Comparison of ENCODE assay signal across 25 cellular contexts in genomic region chr7:2425749-2426148, GRCh38. TPM values are rescaled to one million over a fixed set of nuclear protein-coding genes. Genes with fewer than 3 reads are reported as not detected.
"Had no signal": no experiment of that assay in that cellular context is flagged by ENCODE, and none has a peak within 500 bp of the region (broad histone marks: within the 10 kb centered on the region; RNA-seq: fewer than 3 reads in every experiment).

No MANE protein-coding gene starts in this region.

- H3K4me3 ChIP-seq: colonic mucosa, left lung, ovary, psoas muscle, suprapubic skin, upper lobe of left lung had no signal

- H3K27ac ChIP-seq: brain microvascular endothelial cell, colonic mucosa, left lung, ovary, psoas muscle, suprapubic skin, upper lobe of left lung had no signal

- H3K27ac Mint-ChIP-seq: activated CD4-positive, alpha-beta T cell treated with anti-CD3 and anti-CD28 coated beads, Interleukin-2, amount 10 ng/mL, durations not matched to agents 7 days and 5 days; activated naive CD4-positive, alpha-beta T cell treated with anti-CD3 and anti-CD28 coated beads, Interleukin-2, amount 10 ng/mL, durations not matched to agents 7 days and 5 days; stimulated activated naive CD8-positive, alpha-beta T cell treated with anti-CD3 and anti-CD28 coated beads, Interleukin-15, Interleukin-2, amounts not matched to agents 100 ng/mL and 50 ng/mL, for 24 hours had no signal

- DNase-seq: activated CD4-positive, alpha-beta T cell treated with anti-CD3 and anti-CD28 coated beads, Interleukin-2, amount 10 ng/mL, durations not matched to agents 7 days and 5 days; activated CD8-positive, alpha-beta memory T cell treated with anti-CD3 and anti-CD28 coated beads for 24 hours; activated CD8-positive, alpha-beta memory T cell treated with anti-CD3 and anti-CD28 coated beads, Interleukin-2, amount 50 U/mL, for 48 hours; activated effector memory CD4-positive, alpha-beta T cell treated with Interleukin-2 at 50 U/mL for 16 hours; activated naive CD4-positive, alpha-beta T cell treated with anti-CD3 and anti-CD28 coated beads, Interleukin-2, amount 10 ng/mL, durations not matched to agents 7 days and 5 days; activated T-cell treated with anti-CD3 and anti-CD28 coated beads, Interleukin-2, amount 50 U/mL, for 48 hours; aorta; brain microvascular endothelial cell; central memory CD4-positive, alpha-beta T cell; colonic mucosa; erythroblast; mammary epithelial cell; ovary; psoas muscle; right cardiac atrium; stimulated activated CD4-positive, alpha-beta T cell treated with anti-CD3 and anti-CD28 coated beads, Interleukin-2, amount 100 ng/mL, for 24 hours; T1000; upper lobe of left lung had no signal

- H3K4me1 ChIP-seq: colonic mucosa, left lung, psoas muscle, suprapubic skin, upper lobe of left lung had no signal

- H3K27me3 ChIP-seq: brain microvascular endothelial cell, colonic mucosa, left lung, ovary, suprapubic skin, upper lobe of left lung had no signal

- H3K36me3 ChIP-seq: brain microvascular endothelial cell, colonic mucosa, ovary, suprapubic skin had no signal

- H3K4me3 Mint-ChIP-seq: activated CD4-positive, alpha-beta T cell treated with anti-CD3 and anti-CD28 coated beads, Interleukin-2, amount 10 ng/mL, durations not matched to agents 7 days and 5 days; activated naive CD4-positive, alpha-beta T cell treated with anti-CD3 and anti-CD28 coated beads, Interleukin-2, amount 10 ng/mL, durations not matched to agents 7 days and 5 days; stimulated activated naive CD8-positive, alpha-beta T cell treated with anti-CD3 and anti-CD28 coated beads, Interleukin-15, Interleukin-2, amounts not matched to agents 100 ng/mL and 50 ng/mL, for 24 hours had no signal

- H3K9me3 ChIP-seq: colonic mucosa, ovary, suprapubic skin, upper lobe of left lung had no signal

- ATAC-seq: left lung, right cardiac atrium had no signal

- H3K27me3 Mint-ChIP-seq: activated CD4-positive, alpha-beta T cell treated with anti-CD3 and anti-CD28 coated beads, Interleukin-2, amount 10 ng/mL, durations not matched to agents 7 days and 5 days; activated naive CD4-positive, alpha-beta T cell treated with anti-CD3 and anti-CD28 coated beads, Interleukin-2, amount 10 ng/mL, durations not matched to agents 7 days and 5 days; stimulated activated naive CD8-positive, alpha-beta T cell treated with anti-CD3 and anti-CD28 coated beads, Interleukin-15, Interleukin-2, amounts not matched to agents 100 ng/mL and 50 ng/mL, for 24 hours had no signal

RNA-seq across cellular contexts. Expression of gene GRIFIN, which starts 50.4 kb away (rescaled TPM):
- total RNA-seq: activated CD4-positive, alpha-beta T cell treated with anti-CD3 and anti-CD28 coated beads, Interleukin-2, amount 10 ng/mL, durations not matched to agents 7 days and 5 days; aorta; colonic mucosa; frontal cortex; kidney epithelial cell; left lung; mammary epithelial cell; mononuclear cell; ovary; psoas muscle; right cardiac atrium; skeletal muscle tissue; suprapubic skin; upper lobe of left lung had no signal
- polyA plus RNA-seq: aorta, mammary epithelial cell, ovary, psoas muscle, right cardiac atrium had no signal
